In the genomic region with DNA sequence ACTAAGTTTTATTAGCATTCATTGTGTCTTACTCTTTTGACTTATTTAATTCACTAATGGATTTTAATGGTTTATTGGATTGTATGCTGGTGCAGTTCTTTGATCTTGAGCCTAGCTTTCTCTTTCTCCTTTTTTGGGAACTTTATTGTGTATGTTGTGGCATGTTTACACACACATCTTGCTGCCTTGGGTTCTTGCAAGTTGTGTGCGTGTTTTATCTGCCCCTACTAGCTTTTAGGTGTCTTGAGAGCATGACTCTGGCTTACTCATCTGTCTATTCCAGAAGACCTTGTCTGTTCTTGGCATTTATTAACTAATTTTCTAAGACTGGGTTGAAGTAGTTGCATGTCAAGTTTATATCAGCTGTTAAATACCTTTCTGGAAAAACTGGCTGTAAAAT, we compare ENCODE assay signal across 8 cellular contexts. TPM values are rescaled to one million over a fixed set of nuclear protein-coding genes. Genes with fewer than 3 reads are reported as not detected.
DNase-seq lines count a peak whose midpoint lies in the region; ATAC-seq and TF ChIP-seq lines count a peak whose summit lies in the region.

No MANE protein-coding gene starts in this region.

- H4K20me1 ChIP-seq in fibroblast of lung (ENCODE audit: control insufficient read depth, extremely low read depth, insufficient read depth, low read length), result peaks cover 2% of the 10 kb centered on the region

- no peak for TF ChIP-seq POLR2A in sigmoid colon (IDR thresholded peaks at IDR 0.05)

- TF ChIP-seq CTCF in GM12864 (IDR thresholded peaks at IDR 0.05; ENCODE audit: low read depth, low read length, missing control alignments) (no peak), fibroblast of lung (conservative IDR thresholded peaks at IDR 0.05 in 1 of 2, IDR thresholded peaks at IDR 0.05 in 1 of 2; ENCODE audit: low read depth in 1 of 2, low read length in 2 of 2) (no peak), sigmoid colon (IDR thresholded peaks at IDR 0.05) (no peak)

- 26 to 40% methylated on average over 1 of the region's 1 CpG for WGBS in sigmoid colon, 2 donors

- H3K36me3 ChIP-seq in SJCRH30 (peaks cover 30% of the 10 kb centered on the region), fibroblast of lung (ENCODE audit: control insufficient read depth, insufficient read depth, low read length) (peaks cover 6% of the 10 kb centered on the region), sigmoid colon (no peaks in the 10 kb centered on the region)

- DNase-seq in GM12864 (ENCODE audit: low read depth) (no peak), SJCRH30 (no peak), fibroblast of lung (ENCODE audit: low read depth in 2 of 2) (peak; percentile 40 to 46), sigmoid colon (no peak), left colon (no peak), HK-2 (ENCODE audit: unreplicated experiment) (no peak)
- no peak for DNase-seq in stimulated activated CD4-positive, alpha-beta T cell treated with anti-CD3 and anti-CD28 coated beads, Interleukin-4, amount 100 ng/mL, for 1 hour
- DNase-seq in activated CD8-positive, alpha-beta memory T cell treated with anti-CD3 and anti-CD28 coated beads for 24 hours, result no peak

- peak overlapping the region; percentile 98 for H3K9ac ChIP-seq in fibroblast of lung (ENCODE audit: insufficient read depth, low read length)

- H3K4me1 ChIP-seq in SJCRH30 (peaks cover 18% of the 10 kb centered on the region), fibroblast of lung (ENCODE audit: control insufficient read depth, extremely low read depth, insufficient read depth, low read length) (peaks cover 7% of the 10 kb centered on the region), sigmoid colon (peaks cover 0 to 45% (median 32%) of the 10 kb centered on the region in 4 donors)

- TF ChIP-seq EP300 in sigmoid colon (IDR thresholded peaks at IDR 0.05), result no peak

- H3K27me3 ChIP-seq in SJCRH30 (no peaks in the 10 kb centered on the region), fibroblast of lung (ENCODE audit: control insufficient read depth, insufficient read depth, low read length) (no peaks in the 10 kb centered on the region), sigmoid colon (no peaks in the 10 kb centered on the region)

- no peak for ATAC-seq in left colon

- H3K79me2 ChIP-seq in fibroblast of lung (ENCODE audit: control insufficient read depth, insufficient read depth, low read length), result peaks cover 66% of the 10 kb centered on the region

- H3K4me3 ChIP-seq in GM12864 (ENCODE audit: low read depth, low read length) (peak overlapping the region; percentile 92), SJCRH30 (peak overlapping the region; percentile 95), fibroblast of lung (replicated peaks in 1 of 4; ENCODE audit: control extremely low read depth in 1 of 4, insufficient read depth in 1 of 4, low read depth in 3 of 4, low read length in 4 of 4) (peak overlapping the region; percentile 60 to 98 (median 90)), sigmoid colon (peak overlapping the region in 3 of 4 donors; percentile 85 to 99 (median 88))

- intact Hi-C loops in sigmoid colon (cut with DNase I), result loop anchor here (2.0 to 10.0 kb wide), 2 partner anchors 40 to 456 kb away; a partner anchor contains a TSS
- intact Hi-C loops in left colon (cut with DNase I, micrococcal nuclease), result no loop called here

- H3K9me3 ChIP-seq in SJCRH30 (replicated peaks), result no peaks in the 10 kb centered on the region
- H3K9me3 ChIP-seq in fibroblast of lung (ENCODE audit: control insufficient read depth, insufficient read depth, low read depth, low read length), result no peaks in the 10 kb centered on the region
- H3K9me3 ChIP-seq in sigmoid colon, result no peaks in the 10 kb centered on the region

- H2AFZ ChIP-seq in fibroblast of lung (ENCODE audit: low read length), result no peak overlapping the region

- peak overlapping the region; percentile 77 for H3K4me2 ChIP-seq in fibroblast of lung (ENCODE audit: extremely low read depth, insufficient read depth, low read length)

- H3K27ac ChIP-seq in SJCRH30 (no peak overlapping the region), fibroblast of lung (ENCODE audit: insufficient read depth, low read length) (peak overlapping the region; percentile 96), sigmoid colon (peak overlapping the region; percentile 96 to 100 (median 100))

RNA-seq across cellular contexts. Expression of a gene that starts 2.7 kb away (rescaled TPM):
- 151 and 163 TPM in 2 replicates for total RNA-seq in SJCRH30 (2014; rRNA removed; shearing (Covaris generic))
- total RNA-seq in fibroblast of lung (98.9 and 108 TPM in 2 replicates), sigmoid colon (100 to 1,000 TPM; 144 to 219 (median 165) TPM), left colon (10 to 100 TPM; 65.8 to 71.9 TPM)
- polyA plus RNA-seq in fibroblast of lung (103 and 183 TPM in 2 replicates), sigmoid colon (10 to 100 TPM; 12.9 to 46.5 (median 18.6) TPM)
- 71.1 and 102 TPM in 2 replicates for polyA plus RNA-seq in fibroblast of lung (2012)
- polyA minus RNA-seq in fibroblast of lung (ENCODE audit: low replicate concordance), result 137 and 166 TPM in 2 replicates

RNA-seq across cellular contexts. Expression of a gene that starts 52.4 kb away (rescaled TPM):
- 5.8 and 7.5 TPM in 2 replicates for total RNA-seq in SJCRH30 (2014; rRNA removed; shearing (Covaris generic))
- total RNA-seq in fibroblast of lung (4.6 and 5.0 TPM in 2 replicates), sigmoid colon (1 to 10 TPM; 2.2 to 5.4 (median 3.3) TPM), left colon (10 to 100 TPM; 14.1 to 16.2 TPM)
- polyA plus RNA-seq in fibroblast of lung (12.3 and 14.3 TPM in 2 replicates), sigmoid colon (1 to 10 TPM; 4.4 to 9.3 (median 4.8) TPM)
- 12.6 and 15.7 TPM in 2 replicates for polyA plus RNA-seq in fibroblast of lung (2012)
- 22.0 and 22.2 TPM in 2 replicates for polyA minus RNA-seq in fibroblast of lung (ENCODE audit: low replicate concordance)

Comparison
In these comparisons a context has a peak if more than half of its experiments do, and no peak if none do; other contexts are left out.
1. DNase-seq: peak in fibroblast of lung (2 of 2); none in GM12864 (single experiment), SJCRH30 (0 of 2), sigmoid colon (single experiment), left colon (0 of 2), stimulated activated CD4-positive, alpha-beta T cell treated with anti-CD3 and anti-CD28 coated beads, Interleukin-4, amount 100 ng/mL, for 1 hour (single experiment), HK-2 (single experiment) and activated CD8-positive, alpha-beta memory T cell treated with anti-CD3 and anti-CD28 coated beads for 24 hours (single experiment).
2. Peak in every context shown above with its lines, with median percentiles within 50 percentile points of each other: H3K4me3 ChIP-seq.